In genomic region chr3:64278631-64279030, GRCh38 we compare ENCODE assay signal across 1 cellular context.
TF ChIP-seq lines count a peak whose summit lies in the region.

No MANE protein-coding gene starts in this region.

TF ChIP-seq in IMR-90, 13 proteins besides CTCF, POLR2A, EP300 and RAD21:
- no peak for TF ChIP-seq MXI1 (IDR thresholded peaks at IDR 0.05; ENCODE audit: borderline replicate concordance, low read depth, low read length)
- TF ChIP-seq SMC3 (IDR thresholded peaks at IDR 0.05; ENCODE audit: low read depth, low read length) = no peak
- TF ChIP-seq MAZ (IDR thresholded peaks at IDR 0.05; ENCODE audit: borderline replicate concordance, low read depth, low read length) = no peak
- TF ChIP-seq CEBPB (IDR thresholded peaks at IDR 0.05; ENCODE audit: low read depth, low read length) = no peak
- no peak for TF ChIP-seq CHD1 (IDR thresholded peaks at IDR 0.05; ENCODE audit: low read depth, low read length)
- TF ChIP-seq NFE2L2 (IDR thresholded peaks at IDR 0.05; ENCODE audit: low read depth, low read length) = no peak
- no peak for TF ChIP-seq RCOR1 (IDR thresholded peaks at IDR 0.05; ENCODE audit: insufficient replicate concordance, low read length)
- TF ChIP-seq MAFK (IDR thresholded peaks at IDR 0.05; ENCODE audit: low read depth, low read length) = no peak
- no peak for TF ChIP-seq USF2 (IDR thresholded peaks at IDR 0.05; ENCODE audit: low read depth, low read length)
- no peak for TF ChIP-seq RFX5 (IDR thresholded peaks at IDR 0.05; ENCODE audit: low read depth, low read length)
- no peak for TF ChIP-seq FOS (IDR thresholded peaks at IDR 0.05; ENCODE audit: low read depth, low read length)
- no peak for TF ChIP-seq ELK1 (IDR thresholded peaks at IDR 0.05; ENCODE audit: borderline replicate concordance, low read depth, low read length)
- no peak for TF ChIP-seq BHLHE40 (IDR thresholded peaks at IDR 0.05; ENCODE audit: low read depth, low read length)
